In the genomic region with DNA sequence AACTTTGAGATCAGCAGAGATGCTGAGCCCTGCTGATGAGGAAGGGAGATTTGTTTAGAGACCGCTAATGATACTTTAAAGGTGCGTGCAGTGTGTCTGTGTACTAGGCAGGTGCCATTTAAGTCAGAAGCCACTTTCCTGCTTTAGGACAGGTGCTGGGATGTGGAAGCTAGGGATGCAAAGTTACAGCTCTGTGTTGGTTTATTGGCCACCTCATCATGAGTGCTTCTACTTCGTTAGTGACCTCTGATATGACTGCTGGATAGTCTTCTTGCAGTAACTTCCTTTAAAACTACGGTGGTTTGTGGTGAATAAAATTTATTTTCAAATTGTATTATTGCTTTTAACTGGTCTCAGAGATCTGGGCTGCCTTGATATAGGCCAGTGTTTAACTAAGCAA, we compare ENCODE assay signal across 23 cellular contexts.
"Had no signal": no experiment of that assay in that cellular context is flagged by ENCODE, and none has a peak within 500 bp of the region (broad histone marks: within the 10 kb centered on the region; RNA-seq: fewer than 3 reads in every experiment).

No MANE protein-coding gene starts in this region.

- H3K27me3 ChIP-seq: pancreas, suprapubic skin, tibial artery, uterus had no signal

- H3K36me3 ChIP-seq: left ventricle myocardium inferior, pancreas, prostate gland, suprapubic skin, thoracic aorta, tibial artery, uterus had no signal

- H3K4me3 ChIP-seq: left ventricle myocardium inferior, lung, pancreas, prostate gland, skin epidermis, suprapubic skin, thoracic aorta, tibial artery, uterus had no signal

- ATAC-seq: naive thymus-derived CD8-positive, alpha-beta T cell; pancreas; right cardiac atrium; sciatic nerve; stimulated activated effector memory CD8-positive, alpha-beta T cell treated with anti-CD3 and anti-CD28 coated beads, Interleukin-12 subunit alpha, Interleukin-12 subunit beta, amount 100 ng/mL, for 72 hours had no signal

- H3K9me3 ChIP-seq: left ventricle myocardium inferior, pancreas, prostate gland, suprapubic skin, thoracic aorta, tibial artery, uterus had no signal

- H3K4me1 ChIP-seq: prostate gland had no signal

- DNase-seq: hypothalamus; immature natural killer cell; kidney; left ventricle myocardium inferior; midbrain; naive thymus-derived CD8-positive, alpha-beta T cell; nucleus accumbens; pancreas; posterior cingulate gyrus; retina; right cardiac atrium; stimulated activated CD4-positive, alpha-beta T cell treated with anti-CD3 and anti-CD28 coated beads, Interleukin-12 subunit alpha, Interleukin-12 subunit beta, amount 100 ng/mL, for 4 hours; stimulated activated CD4-positive, alpha-beta T cell treated with anti-CD3 and anti-CD28 coated beads, Interleukin-4, amount 100 ng/mL, for 24 hours; stimulated activated naive CD4-positive, alpha-beta T cell; tibial artery; uterus had no signal

- H3K27ac ChIP-seq: left ventricle myocardium inferior, pancreas, prostate gland, skin epidermis, suprapubic skin, thoracic aorta, tibial artery, uterus had no signal
